In the genomic region with DNA sequence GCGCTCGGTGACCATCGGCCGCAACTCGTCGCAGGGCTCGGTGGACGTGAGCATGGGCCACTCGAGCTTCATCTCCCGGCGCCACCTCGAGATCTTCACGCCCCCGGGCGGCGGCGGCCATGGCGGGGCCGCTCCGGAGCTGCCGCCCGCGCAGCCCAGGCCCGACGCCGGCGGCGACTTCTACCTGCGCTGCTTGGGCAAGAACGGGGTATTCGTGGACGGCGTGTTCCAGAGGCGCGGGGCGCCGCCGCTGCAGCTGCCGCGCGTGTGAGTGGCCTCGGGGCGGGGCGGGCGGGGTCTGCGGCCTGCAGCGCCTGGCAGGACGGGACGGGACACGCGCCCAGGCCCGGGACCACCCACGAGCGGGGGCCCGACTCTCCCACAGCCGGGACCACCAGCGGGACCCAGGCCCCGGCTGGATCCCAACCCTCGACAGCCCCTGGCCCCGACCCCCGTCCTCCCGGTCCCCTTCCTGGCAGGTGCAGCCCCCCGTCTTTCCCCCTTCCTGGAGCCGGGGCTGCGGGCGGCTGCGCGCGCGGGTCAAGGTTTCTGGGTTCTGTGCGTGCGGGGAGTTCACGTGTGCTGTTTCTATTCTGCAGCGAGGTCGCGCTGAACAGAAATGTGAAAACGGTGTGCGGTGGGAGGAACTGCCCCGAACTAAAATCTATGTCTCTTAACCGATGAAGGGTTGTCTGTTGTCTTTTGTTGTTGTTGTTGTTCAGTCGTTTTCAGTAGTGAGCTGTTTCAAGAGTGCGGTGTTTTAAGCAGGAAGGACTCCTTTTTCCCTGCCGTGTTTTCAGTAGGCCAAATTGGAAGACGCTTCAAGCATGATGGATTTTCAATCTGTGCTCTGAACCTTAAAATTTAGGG, we compare ENCODE assay signal across 8 cellular contexts. TPM values are rescaled to one million over a fixed set of nuclear protein-coding genes. Genes with fewer than 3 reads are reported as not detected.
DNase-seq lines count a peak whose midpoint lies in the region.

No MANE protein-coding gene starts in this region.

- peak; percentile 63 for DNase-seq in DMS 273 (lab: John Stamatoyannopoulos, UW; ENCODE audit: unreplicated experiment)
- no peak for DNase-seq in DMS 273 treated with DMSO at 0.1 percent for 48 hours (lab: John Stamatoyannopoulos, UW)
- DNase-seq in activated CD4-positive, alpha-beta T cell treated with anti-CD3 and anti-CD28 coated beads for 4 hours: peak; percentile 26 to 32
- peak; percentile 18 for DNase-seq in effector CD4-positive, alpha-beta T cell
- peak; percentile 27 for DNase-seq in midbrain (lab: John Stamatoyannopoulos, UW)
- DNase-seq in superior temporal gyrus (ENCODE audit: extremely low spot score): peak; percentile 48
- no peak for DNase-seq in ureter (ENCODE audit: low spot score)

- H3K27me3 ChIP-seq in HUES6 (ENCODE audit: control insufficient read depth, insufficient read depth, low read length): no peaks in the 10 kb centered on the region

- H3K36me3 ChIP-seq in HUES6 (ENCODE audit: control insufficient read depth, insufficient read depth, low read length): no peaks in the 10 kb centered on the region

- H3K4me3 ChIP-seq in HUES6 (ENCODE audit: low read depth, low read length): peak overlapping the region; percentile 69

- H3K4me1 ChIP-seq in HUES6 (ENCODE audit: control insufficient read depth, insufficient read depth, low read length): 0 out of 2 replicates have a peak, but pooled peaks cover 4% of the 10 kb centered on the region

- H3K9me3 ChIP-seq in HUES6 (ENCODE audit: control insufficient read depth, insufficient read depth, low read depth, low read length): no peaks in the 10 kb centered on the region

- H3K9ac ChIP-seq in HUES6 (ENCODE audit: low read length): peak overlapping the region; percentile 81

- no peak overlapping the region; the same call in 1 of the 2 replicates for H3K27ac ChIP-seq in HUES6 (ENCODE audit: low read depth, low read length)

RNA-seq across cellular contexts. Expression of a gene that starts 0.7 kb away (rescaled TPM):
- 67.2 TPM for total RNA-seq in ureter

Comparison
In these comparisons a context has a peak if more than half of its experiments do, and no peak if none do; other contexts are left out.
1. DNase-seq: peak in DMS 273 (single experiment), activated CD4-positive, alpha-beta T cell treated with anti-CD3 and anti-CD28 coated beads for 4 hours (2 of 2), effector CD4-positive, alpha-beta T cell (single experiment), midbrain (single experiment) and superior temporal gyrus (single experiment); none in DMS 273 treated with DMSO at 0.1 percent for 48 hours (single experiment) and ureter (single experiment).